Comparison of ENCODE assay signal across 8 cellular contexts in genomic region chr2:237669628-237670351, GRCh38. TPM values are rescaled to one million over a fixed set of nuclear protein-coding genes. Genes with fewer than 3 reads are reported as not detected.
DNase-seq lines count a peak whose midpoint lies in the region; ATAC-seq and TF ChIP-seq lines count a peak whose summit lies in the region.

No MANE protein-coding gene starts in this region.

- H3K9me3 ChIP-seq in DOHH2 (ENCODE audit: control insufficient read depth, insufficient read depth, low read length) (no peaks in the 10 kb centered on the region), esophagus squamous epithelium (no peaks in the 10 kb centered on the region), parathyroid adenoma (ENCODE audit: control insufficient read depth, low read length) (no peaks in the 10 kb centered on the region), MM.1S (replicated peaks; ENCODE audit: insufficient read depth, low read length) (no peaks in the 10 kb centered on the region)

- H3F3A ChIP-seq in DOHH2 (ENCODE audit: control insufficient read depth, insufficient read depth) (peaks cover 34% of the 10 kb centered on the region), MM.1S (ENCODE audit: insufficient read depth, low read length) (peaks cover 12% of the 10 kb centered on the region)

- H3K9me2 ChIP-seq in DOHH2 (replicated peaks; ENCODE audit: control insufficient read depth, low read length): no peaks in the 10 kb centered on the region
- H3K9me2 ChIP-seq in MM.1S (replicated peaks; ENCODE audit: insufficient read depth, low read length): no peaks in the 10 kb centered on the region

- H3K36me3 ChIP-seq in DOHH2 (ENCODE audit: control insufficient read depth, low read length) (no peaks in the 10 kb centered on the region), esophagus squamous epithelium (no peaks in the 10 kb centered on the region), parathyroid adenoma (ENCODE audit: control insufficient read depth, insufficient read depth, low read length) (no peaks in the 10 kb centered on the region), MM.1S (replicated peaks; ENCODE audit: insufficient read depth, low read length) (no peaks in the 10 kb centered on the region)

- peaks cover 91% of the 10 kb centered on the region for H3K4me1 ChIP-seq in DOHH2 (ENCODE audit: control insufficient read depth, low read length)
- H3K4me1 ChIP-seq in esophagus squamous epithelium: peaks cover 12 to 41% (median 23%) of the 10 kb centered on the region in 3 donors
- H3K4me1 ChIP-seq in parathyroid adenoma: peaks cover 6% of the 10 kb centered on the region
- peaks cover 18% of the 10 kb centered on the region for H3K4me1 ChIP-seq in MM.1S (ENCODE audit: low read length)

- H3K4me3 ChIP-seq in DOHH2 (ENCODE audit: low read length): peak overlapping the region; percentile 59
- H3K4me3 ChIP-seq in esophagus squamous epithelium: no peak overlapping the region
- H3K4me3 ChIP-seq in parathyroid adenoma (ENCODE audit: low read depth, low read length): no peak overlapping the region
- H3K4me3 ChIP-seq in MM.1S (ENCODE audit: low read length): no peak overlapping the region

- intact Hi-C loops in esophagus squamous epithelium (cut with DNase I): no loop called here

- 56 to 59% methylated on average over 15 to 20 of the region's 21 CpGs for WGBS in esophagus squamous epithelium, 2 donors

- no peak overlapping the region for H2AFZ ChIP-seq in parathyroid adenoma
- no peak overlapping the region for H2AFZ ChIP-seq in MM.1S (ENCODE audit: low read length)

- H4K20me1 ChIP-seq in DOHH2 (ENCODE audit: control insufficient read depth, insufficient read depth, low read depth, low read length): no peaks in the 10 kb centered on the region
- no peaks in the 10 kb centered on the region for H4K20me1 ChIP-seq in MM.1S (ENCODE audit: insufficient read depth, low read length)

- H3K4me2 ChIP-seq in DOHH2 (ENCODE audit: low read length): peak overlapping the region; percentile 93
- H3K4me2 ChIP-seq in parathyroid adenoma (ENCODE audit: low read length): peak overlapping the region; percentile 15
- no peak overlapping the region for H3K4me2 ChIP-seq in MM.1S (ENCODE audit: low read depth, low read length)

- H3K27ac ChIP-seq in DOHH2 (ENCODE audit: low read depth, low read length) (peak overlapping the region; percentile 87), esophagus squamous epithelium (peak overlapping the region; percentile 48 to 77 (median 63)), parathyroid adenoma (peak overlapping the region; percentile 29), MM.1S (ENCODE audit: low read length) (no peak overlapping the region)

- DNase-seq in NCI-H510A (lab: John Stamatoyannopoulos, UW): peak; percentile 82
- no peak for DNase-seq in esophagus squamous epithelium (lab: John Stamatoyannopoulos, UW)
- no peak for DNase-seq in MM.1S
- no peak for DNase-seq in stimulated activated CD4-positive, alpha-beta T cell treated with anti-CD3 and anti-CD28 coated beads, Interleukin-2, amount 100 ng/mL, for 24 hours

- ATAC-seq in HG02610 (IDR thresholded peaks at IDR 0.05; ENCODE audit: unreplicated experiment): peak; percentile 51
- ATAC-seq in HG03520 (IDR thresholded peaks at IDR 0.05; ENCODE audit: unreplicated experiment): no peak

- H3K79me2 ChIP-seq in DOHH2 (ENCODE audit: control insufficient read depth, low read length): no peaks in the 10 kb centered on the region
- peaks cover 31% of the 10 kb centered on the region for H3K79me2 ChIP-seq in parathyroid adenoma
- H3K79me2 ChIP-seq in MM.1S (ENCODE audit: low read length): no peaks in the 10 kb centered on the region

- TF ChIP-seq POLR2A in esophagus squamous epithelium (IDR thresholded peaks at IDR 0.05): no peak

- H3K9ac ChIP-seq in parathyroid adenoma (no peak overlapping the region), MM.1S (ENCODE audit: low read length) (no peak overlapping the region)

- H3K27me3 ChIP-seq in DOHH2 (ENCODE audit: control insufficient read depth, low read length) (no peaks in the 10 kb centered on the region), esophagus squamous epithelium (peaks cover 0 to 11% (median 0%) of the 10 kb centered on the region in 4 donors), parathyroid adenoma (ENCODE audit: control insufficient read depth, insufficient read depth, low read length) (no peaks in the 10 kb centered on the region), MM.1S (replicated peaks; ENCODE audit: insufficient read depth, low read length) (no peaks in the 10 kb centered on the region)

- TF ChIP-seq CTCF in DOHH2 (IDR thresholded peaks at IDR 0.05; ENCODE audit: low read depth, low read length, poor library complexity, severe bottlenecking) (no peak), esophagus squamous epithelium (IDR thresholded peaks at IDR 0.05) (no peak), parathyroid adenoma (IDR thresholded peaks at IDR 0.05) (no peak), MM.1S (IDR thresholded peaks at IDR 0.05; ENCODE audit: low read length) (no peak)

RNA-seq across cellular contexts. Expression of gene LRRFIP1, which starts 42.4 kb away (rescaled TPM):
- 100 to 1,000 TPM in 2 of 4 donors, 10 to 100 TPM in 2; 84.9 to 152 (median 120) TPM for total RNA-seq in esophagus squamous epithelium
